8 cellular contexts compared by ENCODE assay signal in genomic region chr16:30805056-30805369, GRCh38. TPM values are rescaled to one million over a fixed set of nuclear protein-coding genes. Genes with fewer than 3 reads are reported as not detected.
DNase-seq lines count a peak whose midpoint lies in the region; ATAC-seq and TF ChIP-seq lines count a peak whose summit lies in the region.

No MANE protein-coding gene starts in this region.

- no peaks in the 10 kb centered on the region for H4K20me1 ChIP-seq in DOHH2 (ENCODE audit: control insufficient read depth, insufficient read depth, low read depth, low read length)
- no peaks in the 10 kb centered on the region for H4K20me1 ChIP-seq in fibroblast of lung (ENCODE audit: control insufficient read depth, extremely low read depth, insufficient read depth, low read length)

- peaks cover 7% of the 10 kb centered on the region for H3K27me3 Mint-ChIP-seq in T-helper 17 cell

- ATAC-seq in T-helper 17 cell (peak; percentile 20), GM21723 (IDR thresholded peaks at IDR 0.05; ENCODE audit: unreplicated experiment) (no peak)

- TF ChIP-seq CTCF in DOHH2 (IDR thresholded peaks at IDR 0.05; ENCODE audit: low read depth, low read length, poor library complexity, severe bottlenecking) (no peak), fibroblast of lung (conservative IDR thresholded peaks at IDR 0.05 in 1 of 2, IDR thresholded peaks at IDR 0.05 in 1 of 2; ENCODE audit: low read depth in 1 of 2, low read length in 2 of 2) (no peak), parathyroid adenoma (IDR thresholded peaks at IDR 0.05) (no peak)

- H3K9me2 ChIP-seq in DOHH2 (replicated peaks; ENCODE audit: control insufficient read depth, low read length) = no peaks in the 10 kb centered on the region

- peaks cover 2% of the 10 kb centered on the region for H3K36me3 Mint-ChIP-seq in T-helper 17 cell (ENCODE audit: low read depth)

- H3K79me2 ChIP-seq in DOHH2 (ENCODE audit: control insufficient read depth, low read length) = no peaks in the 10 kb centered on the region
- no peaks in the 10 kb centered on the region for H3K79me2 ChIP-seq in fibroblast of lung (ENCODE audit: control insufficient read depth, insufficient read depth, low read length)
- H3K79me2 ChIP-seq in parathyroid adenoma = no peaks in the 10 kb centered on the region

- peak overlapping the region; percentile 93 for H3K4me3 Mint-ChIP-seq in T-helper 17 cell

- peaks cover 20% of the 10 kb centered on the region for H3K4me1 ChIP-seq in DOHH2 (ENCODE audit: control insufficient read depth, low read length)
- H3K4me1 ChIP-seq in fibroblast of lung (ENCODE audit: control insufficient read depth, extremely low read depth, insufficient read depth, low read length) = peaks cover 3% of the 10 kb centered on the region
- H3K4me1 ChIP-seq in parathyroid adenoma = peaks cover 9% of the 10 kb centered on the region

- H3K27me3 ChIP-seq in DOHH2 (ENCODE audit: control insufficient read depth, low read length) (no peaks in the 10 kb centered on the region), fibroblast of lung (ENCODE audit: control insufficient read depth, insufficient read depth, low read length) (no peaks in the 10 kb centered on the region), parathyroid adenoma (ENCODE audit: control insufficient read depth, insufficient read depth, low read length) (no peaks in the 10 kb centered on the region)

- peak overlapping the region; percentile 86 for H3K4me3 ChIP-seq in DOHH2 (ENCODE audit: low read length)
- peak overlapping the region; percentile 59 to 89 (median 63) for H3K4me3 ChIP-seq in fibroblast of lung (replicated peaks in 1 of 4; ENCODE audit: control extremely low read depth in 1 of 4, insufficient read depth in 1 of 4, low read depth in 3 of 4, low read length in 4 of 4)
- H3K4me3 ChIP-seq in parathyroid adenoma (ENCODE audit: low read depth, low read length) = peak overlapping the region; percentile 90

- H3F3A ChIP-seq in DOHH2 (ENCODE audit: control insufficient read depth, insufficient read depth) = no peaks in the 10 kb centered on the region

- H3K36me3 ChIP-seq in DOHH2 (ENCODE audit: control insufficient read depth, low read length) (no peaks in the 10 kb centered on the region), fibroblast of lung (ENCODE audit: control insufficient read depth, insufficient read depth, low read length) (no peaks in the 10 kb centered on the region), parathyroid adenoma (ENCODE audit: control insufficient read depth, insufficient read depth, low read length) (no peaks in the 10 kb centered on the region)

- peak overlapping the region; percentile 87 for H3K4me2 ChIP-seq in DOHH2 (ENCODE audit: low read length)
- H3K4me2 ChIP-seq in fibroblast of lung (ENCODE audit: extremely low read depth, insufficient read depth, low read length) = peak overlapping the region; percentile 87
- peak overlapping the region; percentile 87 for H3K4me2 ChIP-seq in parathyroid adenoma (ENCODE audit: low read length)

- peak overlapping the region; percentile 37 for H3K27ac Mint-ChIP-seq in T-helper 17 cell

- H3K4me1 Mint-ChIP-seq in T-helper 17 cell = peaks cover 14% of the 10 kb centered on the region

- H3K9me3 ChIP-seq in DOHH2 (ENCODE audit: control insufficient read depth, insufficient read depth, low read length) (no peaks in the 10 kb centered on the region), T-helper 17 cell (ENCODE audit: control insufficient read depth, low read length, poor library complexity, severe bottlenecking) (no peaks in the 10 kb centered on the region), fibroblast of lung (ENCODE audit: control insufficient read depth, insufficient read depth, low read depth, low read length) (no peaks in the 10 kb centered on the region), parathyroid adenoma (ENCODE audit: control insufficient read depth, low read length) (no peaks in the 10 kb centered on the region)

- H3K9ac ChIP-seq in fibroblast of lung (ENCODE audit: insufficient read depth, low read length) (peak overlapping the region; percentile 78), parathyroid adenoma (peak overlapping the region; percentile 67)

- H2AFZ ChIP-seq in fibroblast of lung (ENCODE audit: low read length) (peak overlapping the region; percentile 65), parathyroid adenoma (peak overlapping the region; percentile 100)

- DNase-seq in T-helper 17 cell (no peak), fibroblast of lung (ENCODE audit: low read depth in 2 of 2) (no peak), SIG-M5 (lab: John Stamatoyannopoulos, UW) (no peak), COR-L47 (lab: John Stamatoyannopoulos, UW) (no peak), NCI-H524 treated with DMSO at 0.1 percent for 48 hours (lab: John Stamatoyannopoulos, UW) (no peak)

- H3K27ac ChIP-seq in DOHH2 (ENCODE audit: low read depth, low read length) = no peak overlapping the region
- H3K27ac ChIP-seq in fibroblast of lung (ENCODE audit: insufficient read depth, low read length) = peak overlapping the region; percentile 75
- peak overlapping the region; percentile 90 for H3K27ac ChIP-seq in parathyroid adenoma

RNA-seq across cellular contexts. Expression of gene ZNF629, which starts 18.0 kb away (rescaled TPM):
- total RNA-seq in T-helper 17 cell (1 to 10 TPM; 1.4 to 1.5 TPM), fibroblast of lung (6.4 and 7.3 TPM in 2 replicates)
- polyA plus RNA-seq in fibroblast of lung = 5.8 and 6.2 TPM in 2 replicates
- 13.5 and 14.3 TPM in 2 replicates for polyA plus RNA-seq in fibroblast of lung (2012)
- polyA minus RNA-seq in fibroblast of lung (ENCODE audit: low replicate concordance) = 12.2 and 15.9 TPM in 2 replicates

RNA-seq across cellular contexts. Expression of gene RNF40, which starts 42.9 kb away (rescaled TPM):
- total RNA-seq in T-helper 17 cell (10 to 100 TPM; 57.8 to 64.5 TPM), fibroblast of lung (56.8 TPM in 2 replicates)
- 42.0 and 68.2 TPM in 2 replicates for polyA plus RNA-seq in fibroblast of lung
- polyA plus RNA-seq in fibroblast of lung (2012) = 49.9 and 73.9 TPM in 2 replicates
- 107 and 130 TPM in 2 replicates for polyA minus RNA-seq in fibroblast of lung (ENCODE audit: low replicate concordance)

RNA-seq across cellular contexts. Expression of gene CFAP119, which starts 43.2 kb away (rescaled TPM):
- total RNA-seq in T-helper 17 cell (1 to 10 TPM; 1.1 to 2.0 TPM), fibroblast of lung (0.77 and 1.3 TPM in 2 replicates)
- polyA plus RNA-seq in fibroblast of lung = 1.5 and 2.0 TPM in 2 replicates
- polyA plus RNA-seq in fibroblast of lung (2012) = 2.4 and 3.7 TPM in 2 replicates
- polyA minus RNA-seq in fibroblast of lung (ENCODE audit: low replicate concordance) = 0.39 and 4.0 TPM in 2 replicates

RNA-seq across cellular contexts. Expression of gene PHKG2, which starts 56.8 kb away (rescaled TPM):
- total RNA-seq in T-helper 17 cell (10 to 100 TPM; 31.6 to 38.1 TPM), fibroblast of lung (11.8 and 15.4 TPM in 2 replicates)
- polyA plus RNA-seq in fibroblast of lung = 19.4 and 23.8 TPM in 2 replicates
- 19.2 and 24.2 TPM in 2 replicates for polyA plus RNA-seq in fibroblast of lung (2012)
- 31.4 and 31.6 TPM in 2 replicates for polyA minus RNA-seq in fibroblast of lung (ENCODE audit: low replicate concordance)
